17 cellular contexts compared by ENCODE assay signal in genomic region chr4:145283909-145284308, GRCh38.
DNase-seq lines count a peak whose midpoint lies in the region; ATAC-seq and TF ChIP-seq lines count a peak whose summit lies in the region.
"Had no signal": no experiment of that assay in that cellular context is flagged by ENCODE, and none has a peak within 500 bp of the region (broad histone marks: within the 10 kb centered on the region; RNA-seq: fewer than 3 reads in every experiment).

No MANE protein-coding gene starts in this region.

- H3K36me3 Mint-ChIP-seq in HFFc6 (ENCODE audit: low read depth), result no peaks in the 10 kb centered on the region
- H3K36me3 Mint-ChIP-seq: CD14-positive monocyte; CD8-positive, alpha-beta T cell had no signal

- H3K4me1 ChIP-seq in Loucy (ENCODE audit: insufficient read depth, low read length, poor library complexity, severe bottlenecking) (no peaks in the 10 kb centered on the region), body of pancreas (no peaks in the 10 kb centered on the region)
- H3K4me1 ChIP-seq: HAP-1 had no signal

- no peak for TF ChIP-seq POLR2A in body of pancreas (IDR thresholded peaks at IDR 0.05)

- H3K9me3 ChIP-seq in Loucy (ENCODE audit: insufficient read depth, low read depth, low read length) (no peaks in the 10 kb centered on the region), body of pancreas (no peaks in the 10 kb centered on the region)
- H3K9me3 ChIP-seq: BE2C, HAP-1 had no signal

- no peak overlapping the region for H3K4me3 Mint-ChIP-seq in HFFc6
- H3K4me3 Mint-ChIP-seq: CD14-positive monocyte; CD8-positive, alpha-beta T cell; GM23338 had no signal

- H3K4me3 ChIP-seq in Loucy (ENCODE audit: low read length, poor library complexity, severe bottlenecking) (no peak overlapping the region), body of pancreas (no peak overlapping the region)
- H3K4me3 ChIP-seq: GM12878, GM23338, HAP-1 had no signal

- no peaks in the 10 kb centered on the region for H4K20me1 ChIP-seq in Loucy (ENCODE audit: insufficient read depth, low read length, poor library complexity, severe bottlenecking)

- no peaks in the 10 kb centered on the region for H3F3A ChIP-seq in Loucy (ENCODE audit: low read depth)

- no peaks in the 10 kb centered on the region for H3K9me3 Mint-ChIP-seq in HFFc6
- H3K9me3 Mint-ChIP-seq: CD8-positive, alpha-beta T cell; GM23338 had no signal

- H3K27me3 Mint-ChIP-seq in HFFc6 (ENCODE audit: insufficient read depth), result peaks cover 1% of the 10 kb centered on the region

- no peak overlapping the region for H3K27ac ChIP-seq in body of pancreas

- H3K27me3 ChIP-seq in Loucy (ENCODE audit: insufficient read depth, low read length, poor library complexity, severe bottlenecking) (no peaks in the 10 kb centered on the region), body of pancreas (no peaks in the 10 kb centered on the region)
- H3K27me3 ChIP-seq: BE2C had no signal

- 0 out of 2 replicates have a peak overlapping the region, but pooled peaks have one; percentile 10 for H2AFZ ChIP-seq in Loucy (ENCODE audit: low read length)
- H2AFZ ChIP-seq: GM23338 had no signal

- H3K36me3 ChIP-seq in Loucy (ENCODE audit: insufficient read depth, low read length) (no peaks in the 10 kb centered on the region), body of pancreas (replicated peaks in 1 of 2; ENCODE audit: insufficient read depth in 1 of 2, low read depth in 2 of 2) (no peaks in the 10 kb centered on the region)
- H3K36me3 ChIP-seq: BE2C, HAP-1 had no signal

- no peaks in the 10 kb centered on the region for H3K9me2 ChIP-seq in Loucy (replicated peaks; ENCODE audit: low read depth, low read length)

- H3K9ac ChIP-seq in Loucy (ENCODE audit: low read depth, low read length, poor library complexity, severe bottlenecking), result no peak overlapping the region

- intact Hi-C loops in body of pancreas (cut with DNase I), result no loop called here

- no peak for TF ChIP-seq CTCF in Loucy (conservative IDR thresholded peaks at IDR 0.05; ENCODE audit: low read length)
- TF ChIP-seq CTCF in HFFc6 (IDR thresholded peaks at IDR 0.05), result no peak
- no peak for TF ChIP-seq CTCF in body of pancreas (IDR thresholded peaks at IDR 0.05)

- no peak for ATAC-seq in body of pancreas
- no peak for ATAC-seq in GM21717 (IDR thresholded peaks at IDR 0.05; ENCODE audit: unreplicated experiment)
- ATAC-seq: CD8-positive, alpha-beta T cell; GM12878; GM23338 had no signal

- WGBS in body of pancreas, 2 donors, result 77 to 79% methylated on average over 2 of the region's 2 CpGs

- no peak overlapping the region for H3K27ac Mint-ChIP-seq in HFFc6
- H3K27ac Mint-ChIP-seq: CD14-positive monocyte; CD8-positive, alpha-beta T cell; GM23338 had no signal

- peaks cover 26% of the 10 kb centered on the region for H3K4me1 Mint-ChIP-seq in HFFc6 (ENCODE audit: low read depth)
- H3K4me1 Mint-ChIP-seq: CD14-positive monocyte, GM23338 had no signal

- no peaks in the 10 kb centered on the region for H3K79me2 ChIP-seq in Loucy (ENCODE audit: insufficient read depth, low read length)

- DNase-seq in DMS53 treated with DMSO at 0.1 percent for 48 hours (lab: John Stamatoyannopoulos, UW; ENCODE audit: unreplicated experiment) (peak; percentile 30), foreskin melanocyte (peak; percentile 3), HFFc6 (no peak), body of pancreas (no peak), AG20443 (ENCODE audit: low spot score) (no peak)
- DNase-seq: BE2C; CD8-positive, alpha-beta T cell; COR-L47; DMS153; IMR-90; KBM-7 had no signal

- H3K4me2 ChIP-seq in Loucy (ENCODE audit: low read depth, low read length, poor library complexity, severe bottlenecking), result no peak overlapping the region
- H3K4me2 ChIP-seq: GM23338 had no signal

Comparison
In these comparisons a context has a peak if more than half of its experiments do, and no peak if none do; other contexts are left out.
1. DNase-seq: peak in DMS53 treated with DMSO at 0.1 percent for 48 hours (single experiment) and foreskin melanocyte (single experiment); none in HFFc6 (single experiment), body of pancreas (0 of 4) and AG20443 (single experiment).